1 cellular context compared by ENCODE assay signal in the genomic region with DNA sequence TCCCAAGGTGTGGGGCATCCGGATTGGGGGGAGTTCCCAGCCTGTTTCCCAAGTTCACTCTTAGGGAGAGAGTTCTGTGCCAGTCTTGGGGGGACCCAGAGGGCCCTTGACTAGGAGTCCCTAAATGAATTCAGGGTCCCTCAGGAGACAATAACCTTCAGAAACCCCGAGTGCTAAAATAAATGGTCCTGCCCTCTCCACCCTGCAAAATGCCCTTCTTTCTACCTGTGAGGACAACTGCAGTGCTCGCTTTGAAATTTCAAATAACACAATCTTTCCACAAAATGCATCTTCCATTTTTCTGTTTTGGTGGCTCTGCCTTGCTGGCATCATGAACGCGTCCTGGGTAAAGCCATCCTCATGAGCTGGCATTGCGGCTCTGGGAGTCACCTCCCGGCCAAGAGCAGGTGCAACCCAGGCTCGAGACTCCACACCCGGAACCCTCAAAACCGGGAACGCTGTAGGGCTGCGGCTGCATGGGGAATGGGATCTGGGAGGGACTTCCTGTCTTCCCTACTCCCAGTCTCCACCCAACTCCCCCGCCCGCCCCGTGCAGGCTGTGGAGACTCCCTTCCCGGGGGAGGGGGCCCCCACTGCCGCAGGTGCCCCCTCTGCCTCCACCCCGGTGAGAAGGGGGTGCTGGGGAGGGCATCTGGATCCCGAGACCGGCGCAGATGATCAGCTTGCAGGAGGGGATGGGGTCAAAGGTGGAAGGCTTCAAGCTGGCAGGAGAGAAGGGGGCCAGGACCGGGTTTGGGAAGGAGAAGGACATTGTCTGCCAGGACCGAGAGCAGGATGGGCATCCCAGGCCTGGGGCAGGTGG.
TF ChIP-seq lines count a peak whose summit lies in the region.

TSS of gene ZNF205 (plus strand) at position 529 of the 823 bp plus-strand sequence. CDS start 845 bp downstream, outside the sequence.

TF ChIP-seq in HepG2, 621 proteins besides CTCF, POLR2A, EP300 and RAD21 (continued from another document and continues in another):
- TF ChIP-seq ZNF318 (CRISPR knock-in tag; IDR thresholded peaks at IDR 0.05) (0 out of 2 replicates have a peak, but pooled peaks have one; percentile 84), ZNF761 (CRISPR knock-in tag; conservative IDR thresholded peaks at IDR 0.05) (0 out of 2 replicates have a peak, but pooled peaks have one; percentile 46), PRPF4 (IDR thresholded peaks at IDR 0.05; ENCODE audit: low read depth, low read length, poor library complexity, severe bottlenecking) (no peak), ATF6 (CRISPR knock-in tag; conservative IDR thresholded peaks at IDR 0.05) (no peak), ZNF546 (CRISPR knock-in tag; conservative IDR thresholded peaks at IDR 0.05) (no peak), GPN1 (CRISPR knock-in tag; IDR thresholded peaks at IDR 0.05; ENCODE audit: borderline replicate concordance) (no peak), RBM39 (IDR thresholded peaks at IDR 0.05; ENCODE audit: low read depth, low read length, poor library complexity, severe bottlenecking) (peak; percentile 73), IKZF1 (IDR thresholded peaks at IDR 0.05) (no peak), SP1 (IDR thresholded peaks at IDR 0.05) (no peak), SP1 (CRISPR knock-in tag; IDR thresholded peaks at IDR 0.05) (peak; percentile 80), STAT5B (CRISPR knock-in tag; IDR thresholded peaks at IDR 0.05) (no peak), HOXD1 (CRISPR knock-in tag; IDR thresholded peaks at IDR 0.05) (no peak), NR1H2 (CRISPR knock-in tag; IDR thresholded peaks at IDR 0.05; ENCODE audit: borderline replicate concordance, low read depth) (no peak), NR2C2 (CRISPR knock-in tag; IDR thresholded peaks at IDR 0.05; ENCODE audit: borderline replicate concordance) (peak; percentile 83), ZBTB40 (IDR thresholded peaks at IDR 0.05) (peak; percentile 88), ZBTB40 (CRISPR knock-in tag; IDR thresholded peaks at IDR 0.05) (no peak), NFIC (IDR thresholded peaks at IDR 0.05; ENCODE audit: low read length) (no peak), THAP7 (CRISPR knock-in tag; IDR thresholded peaks at IDR 0.05) (no peak), ZNF3 (CRISPR knock-in tag; IDR thresholded peaks at IDR 0.05) (no peak), ZNF451 (CRISPR knock-in tag; IDR thresholded peaks at IDR 0.05) (no peak), RNF2 (conservative IDR thresholded peaks at IDR 0.05; ENCODE audit: low read depth) (no peak), HNF4A (CRISPR knock-in tag; IDR thresholded peaks at IDR 0.05) (no peak), MED1 (CRISPR knock-in tag; IDR thresholded peaks at IDR 0.05) (peak; percentile 71), IRF1 (CRISPR knock-in tag; IDR thresholded peaks at IDR 0.05; ENCODE audit: low read depth) (no peak), ZBTB7B (CRISPR knock-in tag; IDR thresholded peaks at IDR 0.05) (peak; percentile 62), RARG (CRISPR knock-in tag; IDR thresholded peaks at IDR 0.05; ENCODE audit: low read depth) (no peak), ZNF501 (CRISPR knock-in tag; IDR thresholded peaks at IDR 0.05) (peak; percentile 72; the same call in 1 of the 2 replicates), ZFP90 (CRISPR knock-in tag; IDR thresholded peaks at IDR 0.05; ENCODE audit: borderline replicate concordance) (no peak), REL (CRISPR knock-in tag; conservative IDR thresholded peaks at IDR 0.05) (no peak), GMEB2 (CRISPR knock-in tag; IDR thresholded peaks at IDR 0.05; ENCODE audit: low read depth) (no peak)
- TF ChIP-seq, protein P1, sequence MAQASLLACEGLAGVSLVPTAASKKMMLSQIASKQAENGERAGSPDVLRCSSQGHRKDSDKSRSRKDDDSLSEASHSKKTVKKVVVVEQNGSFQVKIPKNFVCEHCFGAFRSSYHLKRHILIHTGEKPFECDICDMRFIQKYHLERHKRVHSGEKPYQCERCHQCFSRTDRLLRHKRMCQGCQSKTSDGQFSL (CRISPR knock-in tag; IDR thresholded peaks at IDR 0.05), result no peak
